ENCODE assay signal across 2 cellular contexts in genomic region chr7:74829959-74830358, GRCh38. TPM values are rescaled to one million over a fixed set of nuclear protein-coding genes. Genes with fewer than 3 reads are reported as not detected.
"Had no signal": no experiment of that assay in that cellular context is flagged by ENCODE, and none has a peak within 500 bp of the region (broad histone marks: within the 10 kb centered on the region; RNA-seq: fewer than 3 reads in every experiment).

No MANE protein-coding gene starts in this region.

RNA-seq across cellular contexts. Expression of gene NCF1, which starts 56.1 kb away (rescaled TPM):
- total RNA-seq: dermis microvascular lymphatic vessel endothelial cell, endothelial cell of umbilical vein had no signal
- polyA plus RNA-seq: endothelial cell of umbilical vein had no signal
